ENCODE assay signal across 8 cellular contexts in the genomic region with DNA sequence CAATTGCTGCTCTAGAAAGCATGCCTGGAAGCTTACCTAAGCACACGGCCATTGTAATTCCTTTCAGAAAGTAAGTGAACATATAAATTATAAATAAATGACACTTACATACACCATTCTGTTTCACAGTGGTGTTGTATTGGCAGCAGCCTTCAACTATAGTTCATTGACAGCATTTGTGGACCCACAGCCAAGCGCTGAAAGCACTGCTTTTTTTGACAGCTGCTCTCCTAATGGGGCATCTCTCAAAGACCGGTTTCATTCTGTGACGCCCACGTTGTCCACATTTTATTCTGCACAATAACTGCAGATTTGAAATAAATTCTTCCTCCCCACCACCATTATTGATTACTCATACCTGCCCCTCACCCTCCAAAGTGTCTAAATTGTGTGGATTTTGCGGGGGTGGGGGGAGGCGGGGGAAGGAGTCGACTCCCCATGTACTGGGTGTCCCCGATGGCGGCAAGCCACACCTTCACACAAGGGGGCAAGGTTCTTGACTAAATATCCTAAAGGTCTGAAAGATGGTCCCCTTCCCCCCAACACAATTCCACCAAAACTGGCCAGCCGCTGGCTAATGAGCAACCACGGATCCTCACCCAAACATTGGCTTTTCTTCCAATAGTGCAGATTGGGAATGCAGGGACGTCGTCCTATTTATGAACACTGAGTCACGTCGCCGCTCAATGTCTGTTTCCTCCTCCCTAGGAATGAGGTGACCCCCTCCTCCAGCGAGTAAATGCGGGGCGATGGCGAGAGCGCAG.
DNase-seq lines count a peak whose midpoint lies in the region; ATAC-seq and TF ChIP-seq lines count a peak whose summit lies in the region.

No MANE protein-coding gene starts in this region.

- H3K27me3 ChIP-seq in OCI-LY3 (ENCODE audit: low read depth, low read length) (no peaks in the 10 kb centered on the region), muscle layer of colon (ENCODE audit: control insufficient read depth in 1 of 2, insufficient read depth in 2 of 2, low read length in 2 of 2) (no peaks in the 10 kb centered on the region)

- H3K4me3 ChIP-seq in OCI-LY3 (ENCODE audit: low read length), result peak overlapping the region; percentile 73; the same call in 1 of the 2 replicates
- peak overlapping the region; percentile 94 for H3K4me3 ChIP-seq in coronary artery
- peak overlapping the region; percentile 60 to 65 for H3K4me3 ChIP-seq in muscle layer of colon (ENCODE audit: low read depth in 1 of 2, low read length in 2 of 2)

- no peaks in the 10 kb centered on the region for H3K36me3 ChIP-seq in ES-I3 (ENCODE audit: insufficient read depth, low read length)
- H3K36me3 ChIP-seq in OCI-LY3 (replicated peaks; ENCODE audit: low read depth, low read length), result no peaks in the 10 kb centered on the region
- H3K36me3 ChIP-seq in muscle layer of colon (ENCODE audit: insufficient read depth, low read length), result no peaks in the 10 kb centered on the region

- ATAC-seq in GM19351 (IDR thresholded peaks at IDR 0.05; ENCODE audit: unreplicated experiment) (no peak), HG02678 (IDR thresholded peaks at IDR 0.05; ENCODE audit: unreplicated experiment) (no peak)

- DNase-seq in coronary artery (ENCODE audit: low spot score), result no peak
- no peak for DNase-seq in T1000 (lab: John Stamatoyannopoulos, UW)
- no peak for DNase-seq in NCI-H1436 (lab: John Stamatoyannopoulos, UW)

- H3K9me3 ChIP-seq in ES-I3 (ENCODE audit: control insufficient read depth, insufficient read depth, low read length) (no peaks in the 10 kb centered on the region), OCI-LY3 (ENCODE audit: insufficient read depth, low read length) (no peaks in the 10 kb centered on the region), muscle layer of colon (ENCODE audit: low read length) (no peaks in the 10 kb centered on the region)

- no peaks in the 10 kb centered on the region for H3K79me2 ChIP-seq in OCI-LY3 (ENCODE audit: low read length)

- H3K4me1 ChIP-seq in ES-I3 (ENCODE audit: insufficient read depth, low read length) (no peaks in the 10 kb centered on the region), OCI-LY3 (ENCODE audit: low read length) (no peaks in the 10 kb centered on the region), muscle layer of colon (ENCODE audit: insufficient read depth, low read length) (peaks cover 34% of the 10 kb centered on the region)

- no peak overlapping the region for H3K27ac ChIP-seq in OCI-LY3 (ENCODE audit: low read length)
- H3K27ac ChIP-seq in coronary artery, result peak overlapping the region in 1 of 2 donors; percentile 89
- H3K27ac ChIP-seq in muscle layer of colon (ENCODE audit: low read depth, low read length), result no peak overlapping the region

- no peak for TF ChIP-seq CTCF in OCI-LY3 (IDR thresholded peaks at IDR 0.05; ENCODE audit: low read depth, low read length)
- TF ChIP-seq CTCF in coronary artery (IDR thresholded peaks at IDR 0.05), result no peak

- H3K9ac ChIP-seq in ES-I3 (ENCODE audit: low read depth, low read length), result peak overlapping the region; percentile 58; the same call in 1 of the 2 replicates
- no peak overlapping the region for H3K9ac ChIP-seq in OCI-LY3 (ENCODE audit: low read length)
- H3K9ac ChIP-seq in muscle layer of colon (ENCODE audit: low read length), result peak overlapping the region; percentile 40

- no peak overlapping the region for H2AFZ ChIP-seq in OCI-LY3 (ENCODE audit: low read depth, low read length)

- H4K20me1 ChIP-seq in OCI-LY3 (ENCODE audit: insufficient read depth, low read length), result no peaks in the 10 kb centered on the region

- peak overlapping the region; percentile 62; the same call in 1 of the 2 replicates for H3K4me2 ChIP-seq in OCI-LY3 (ENCODE audit: low read length)
